In the genomic region with DNA sequence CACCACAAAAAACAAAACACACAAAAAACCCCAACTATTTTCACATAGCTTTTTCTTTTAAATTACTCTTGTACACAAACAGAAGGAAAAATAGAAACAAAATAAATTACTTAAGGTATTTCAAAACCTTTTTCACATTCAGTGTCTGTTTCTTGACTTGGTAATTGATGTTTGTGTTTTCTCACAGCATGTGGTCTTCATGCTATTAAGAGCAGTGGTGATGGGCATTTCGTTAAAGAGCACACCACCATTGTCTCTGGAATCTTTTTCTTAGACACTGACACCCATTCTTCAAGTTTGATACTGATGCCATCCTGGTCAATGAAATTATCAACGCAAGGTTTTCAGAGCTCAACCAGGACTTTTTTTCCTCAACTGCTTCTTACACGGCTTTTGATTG, we compare ENCODE assay signal across 9 cellular contexts.
"Had no signal": no experiment of that assay in that cellular context is flagged by ENCODE, and none has a peak within 500 bp of the region (broad histone marks: within the 10 kb centered on the region; RNA-seq: fewer than 3 reads in every experiment).

No MANE protein-coding gene starts in this region.

- H3K27ac ChIP-seq: KMS-11 had no signal

- H3K9ac ChIP-seq: KMS-11 had no signal

- H3K9me3 ChIP-seq: HAP-1 had no signal

- H3K36me3 Mint-ChIP-seq: IgD-negative memory B cell had no signal

- ATAC-seq: HCT116 had no signal

- H3K36me3 ChIP-seq: HAP-1 had no signal

- FAIRE-seq: HTR-8/SVneo had no signal

- H3K9me3 Mint-ChIP-seq: HFFc6, IgD-negative memory B cell had no signal

- H3K27ac Mint-ChIP-seq: HFFc6, IgD-negative memory B cell had no signal

- DNase-seq: GOT3, H7, HFFc6, KBM-7 had no signal

- H3K4me2 ChIP-seq: KMS-11 had no signal

- H3K4me3 ChIP-seq: HAP-1 had no signal

- H3K4me3 Mint-ChIP-seq: HFFc6, IgD-negative memory B cell had no signal
